ENCODE assay signal across 9 cellular contexts in the genomic region with DNA sequence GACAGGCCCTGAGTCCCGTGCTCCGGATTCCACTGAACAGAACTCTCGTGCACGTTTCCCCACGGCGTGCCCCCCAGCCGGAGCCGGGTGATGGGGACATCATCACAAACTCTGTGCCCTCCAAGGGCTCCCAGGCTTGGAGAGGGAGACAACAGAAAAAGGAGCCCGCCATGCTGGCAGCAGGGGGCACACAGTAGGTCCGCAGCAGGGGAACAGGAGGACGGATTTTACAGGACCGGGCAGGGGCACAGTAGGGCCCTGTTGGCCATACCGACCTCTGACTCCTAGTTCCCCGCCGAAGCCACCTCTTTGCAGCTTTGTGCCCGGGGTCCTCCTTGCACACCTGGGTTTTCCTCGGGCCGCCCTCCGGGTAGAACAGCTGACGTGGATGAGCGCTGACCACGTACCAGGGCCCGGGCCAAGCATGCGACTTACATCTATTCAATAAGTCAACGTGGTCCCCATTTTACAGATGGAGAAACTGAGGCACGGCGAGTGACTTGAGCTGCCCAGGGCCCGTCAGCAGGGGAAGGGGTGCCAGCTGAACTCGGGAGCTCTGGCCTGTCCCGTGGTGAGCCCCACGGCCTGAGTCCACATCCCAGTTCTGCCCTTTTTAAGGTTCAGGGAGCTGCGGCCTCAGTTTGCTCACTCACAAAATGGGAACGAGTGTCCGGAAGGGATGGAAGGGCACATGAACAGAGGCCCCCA. TPM values are rescaled to one million over a fixed set of nuclear protein-coding genes. Genes with fewer than 3 reads are reported as not detected.
"Had no signal": no experiment of that assay in that cellular context is flagged by ENCODE, and none has a peak within 500 bp of the region (broad histone marks: within the 10 kb centered on the region; RNA-seq: fewer than 3 reads in every experiment).

No MANE protein-coding gene starts in this region.

- H3K27ac ChIP-seq: GM23248 had no signal

- ATAC-seq: HCT116 had no signal

- DNase-seq: GM23248, GOT3, KG1 had no signal

- H3K4me1 ChIP-seq: HAP-1 had no signal

- H3K36me3 Mint-ChIP-seq: IgD-negative memory B cell had no signal

- H3K4me3 ChIP-seq: GM23248, HAP-1 had no signal

- FAIRE-seq: H54, HTR-8/SVneo had no signal

- H2AFZ ChIP-seq: GM23248 had no signal

- H3K9me3 ChIP-seq: HAP-1 had no signal

- H3K9ac ChIP-seq: GM23248 had no signal

- H3K4me3 Mint-ChIP-seq: IgD-negative memory B cell had no signal

- H3K36me3 ChIP-seq: HAP-1 had no signal

RNA-seq across cellular contexts. Expression of gene ONECUT3, which starts 10.2 kb away (rescaled TPM):
- total RNA-seq: GM23248, HT-29 had no signal
- polyA plus RNA-seq: GM23248, IgD-negative memory B cell had no signal
